ENCODE assay signal across 11 cellular contexts in the genomic region with DNA sequence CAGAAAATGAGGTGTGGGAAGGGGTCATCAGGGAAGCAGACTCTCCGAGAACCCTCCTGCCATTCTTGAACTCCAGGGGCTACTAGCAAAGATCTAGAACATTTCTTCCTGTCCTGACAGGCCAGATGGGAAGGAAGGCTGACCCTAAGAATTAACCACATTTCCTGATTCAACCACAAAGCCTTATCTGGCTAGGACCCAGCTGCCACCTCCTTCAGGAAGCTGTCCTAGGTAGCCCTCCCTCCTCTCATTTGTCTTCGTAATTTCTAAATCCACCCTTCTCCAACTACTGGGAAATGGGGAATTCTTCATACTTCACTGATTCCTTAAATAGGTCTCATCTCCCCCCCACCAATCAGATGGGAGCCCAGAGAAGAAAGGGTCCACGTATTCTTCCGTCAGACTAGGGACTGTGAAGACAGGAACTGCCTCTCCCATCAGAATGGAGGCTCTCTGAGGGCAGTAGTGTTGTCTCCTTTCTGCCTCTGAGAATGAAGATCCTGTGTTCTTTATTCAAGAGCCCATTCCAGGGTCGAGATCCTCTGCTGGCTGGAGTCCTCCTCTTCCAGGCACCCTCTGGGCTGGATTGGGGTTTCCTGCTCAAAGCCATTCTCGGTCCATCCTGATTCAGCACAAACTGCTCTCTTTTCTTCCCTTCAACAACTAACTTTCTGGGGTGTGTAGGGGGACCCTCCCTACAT. TPM values are rescaled to one million over a fixed set of nuclear protein-coding genes. Genes with fewer than 3 reads are reported as not detected.
DNase-seq lines count a peak whose midpoint lies in the region; ATAC-seq and TF ChIP-seq lines count a peak whose summit lies in the region.
"Had no signal": no experiment of that assay in that cellular context is flagged by ENCODE, and none has a peak within 500 bp of the region (broad histone marks: within the 10 kb centered on the region; RNA-seq: fewer than 3 reads in every experiment).

No MANE protein-coding gene starts in this region.

- no peak overlapping the region for H3K27ac ChIP-seq in GM23338 (ENCODE audit: low read depth)
- H3K27ac ChIP-seq: cardiac muscle cell, thyroid gland had no signal

- CTCF ChIA-PET in activated CD8-positive, alpha-beta T cell treated with anti-CD3 and anti-CD28 coated beads for 36 hours (lab: Charles Lee): interaction anchor here (0.6 to 4.6 kb wide), 3 partner anchors 11 to 307 kb away, joined by 3 to 24 read pairs (median 9); no protein-coding TSS in a partner anchor

- H3K4me1 Mint-ChIP-seq in GM23338 (peaks cover 64% of the 10 kb centered on the region), chondrocyte (ENCODE audit: low read depth) (peaks cover 36% of the 10 kb centered on the region), neural crest cell (peaks cover 45% of the 10 kb centered on the region)
- H3K4me1 Mint-ChIP-seq in activated CD8-positive, alpha-beta T cell treated with anti-CD3 and anti-CD28 coated beads for 36 hours (ENCODE audit: low read depth): peaks cover 22% of the 10 kb centered on the region

- peaks cover 31% of the 10 kb centered on the region for H3K4me1 ChIP-seq in GM23338 (ENCODE audit: insufficient read depth)

- no peak overlapping the region for H3K27ac Mint-ChIP-seq in GM23338
- no peak overlapping the region for H3K27ac Mint-ChIP-seq in chondrocyte (ENCODE audit: unreplicated experiment)
- no peak overlapping the region for H3K27ac Mint-ChIP-seq in neural crest cell (ENCODE audit: unreplicated experiment)
- H3K27ac Mint-ChIP-seq in activated CD8-positive, alpha-beta T cell treated with anti-CD3 and anti-CD28 coated beads for 36 hours: no peak overlapping the region

- DNase-seq in GM23338 (ENCODE audit: low spot score) (peak; percentile 55), NOMO-1 (lab: John Stamatoyannopoulos, UW; ENCODE audit: unreplicated experiment in 2 of 2) (peak; percentile 28 to 49), chondrocyte (ENCODE audit: low spot score) (no peak), neural crest cell (ENCODE audit: low read depth, low spot score) (no peak), GM03348 (ENCODE audit: low spot score) (no peak), T1000 (lab: John Stamatoyannopoulos, UW) (no peak)
- DNase-seq in activated CD8-positive, alpha-beta T cell treated with anti-CD3 and anti-CD28 coated beads for 36 hours: no peak
- DNase-seq: NCI-H1436, thyroid gland had no signal

- H3F3A ChIP-seq in GM23338 (replicated peaks; ENCODE audit: low read depth): no peaks in the 10 kb centered on the region; the same call in 1 of the 2 replicates

- H4K20me1 ChIP-seq in GM23338 (replicated peaks; ENCODE audit: insufficient read depth): no peaks in the 10 kb centered on the region

- peak overlapping the region; percentile 69 for H3K4me3 ChIP-seq in GM23338
- H3K4me3 ChIP-seq: cardiac muscle cell had no signal

- peaks cover 38% of the 10 kb centered on the region for H3K27me3 ChIP-seq in GM23338 (ENCODE audit: insufficient read depth)

- H2AFZ ChIP-seq in GM23338: 0 out of 2 replicates have a peak overlapping the region, but pooled peaks have one; percentile 33

- ATAC-seq in GM23338 (no peak), HG02973 (IDR thresholded peaks at IDR 0.05; ENCODE audit: unreplicated experiment) (no peak)
- ATAC-seq in activated CD8-positive, alpha-beta T cell treated with anti-CD3 and anti-CD28 coated beads for 36 hours: no peak

- H3K9me2 ChIP-seq in GM23338 (ENCODE audit: insufficient read depth): no peaks in the 10 kb centered on the region

- no peaks in the 10 kb centered on the region for H3K79me2 ChIP-seq in GM23338 (replicated peaks; ENCODE audit: insufficient read depth)

- no peaks in the 10 kb centered on the region for H3K9me3 Mint-ChIP-seq in GM23338
- no peaks in the 10 kb centered on the region for H3K9me3 Mint-ChIP-seq in chondrocyte (ENCODE audit: low read depth)
- no peaks in the 10 kb centered on the region for H3K9me3 Mint-ChIP-seq in neural crest cell
- no peaks in the 10 kb centered on the region for H3K9me3 Mint-ChIP-seq in activated CD8-positive, alpha-beta T cell treated with anti-CD3 and anti-CD28 coated beads for 36 hours

- H3K4me2 ChIP-seq in GM23338: peak overlapping the region; percentile 53

- H3K27me3 Mint-ChIP-seq in GM23338 (ENCODE audit: insufficient read depth, low read depth, poor library complexity) (peaks cover 37% of the 10 kb centered on the region), chondrocyte (ENCODE audit: low read depth) (no peaks in the 10 kb centered on the region), neural crest cell (ENCODE audit: low read depth) (peaks cover 16% of the 10 kb centered on the region)
- H3K27me3 Mint-ChIP-seq in activated CD8-positive, alpha-beta T cell treated with anti-CD3 and anti-CD28 coated beads for 36 hours: peaks cover 23% of the 10 kb centered on the region

- POLR2A ChIA-PET in activated CD8-positive, alpha-beta T cell treated with anti-CD3 and anti-CD28 coated beads for 36 hours (lab: Charles Lee): interaction anchor here (0.6 kb wide), 1 partner anchor 13 kb away, joined by 3 read pairs; no protein-coding TSS in a partner anchor

- H3K36me3 ChIP-seq in GM23338 (ENCODE audit: insufficient read depth): no peaks in the 10 kb centered on the region
- H3K36me3 ChIP-seq: cardiac muscle cell, thyroid gland had no signal

- H3K4me3 Mint-ChIP-seq in GM23338 (peak overlapping the region; percentile 91), chondrocyte (ENCODE audit: unreplicated experiment) (peak overlapping the region; percentile 10), neural crest cell (peak overlapping the region; percentile 62)
- no peak overlapping the region for H3K4me3 Mint-ChIP-seq in activated CD8-positive, alpha-beta T cell treated with anti-CD3 and anti-CD28 coated beads for 36 hours

- intact Hi-C loops in activated CD8-positive, alpha-beta T cell treated with anti-CD3 and anti-CD28 coated beads for 36 hours (cut with micrococcal nuclease): no loop called here

- TF ChIP-seq CTCF in GM23338 (conservative IDR thresholded peaks at IDR 0.05; ENCODE audit: low read depth in 2 of 2): no peak
- no peak for TF ChIP-seq CTCF in chondrocyte (IDR thresholded peaks at IDR 0.05)
- TF ChIP-seq CTCF in neural crest cell (conservative IDR thresholded peaks at IDR 0.05): no peak
- no peak for TF ChIP-seq CTCF in activated CD8-positive, alpha-beta T cell treated with anti-CD3 and anti-CD28 coated beads for 36 hours (IDR thresholded peaks at IDR 0.05)

- no peaks in the 10 kb centered on the region for H3K36me3 Mint-ChIP-seq in GM23338 (ENCODE audit: low read depth)
- H3K36me3 Mint-ChIP-seq in chondrocyte (ENCODE audit: low read depth): no peaks in the 10 kb centered on the region
- no peaks in the 10 kb centered on the region for H3K36me3 Mint-ChIP-seq in neural crest cell (ENCODE audit: low read depth)
- peaks cover 4% of the 10 kb centered on the region for H3K36me3 Mint-ChIP-seq in activated CD8-positive, alpha-beta T cell treated with anti-CD3 and anti-CD28 coated beads for 36 hours (ENCODE audit: low read depth)

TF ChIP-seq in GM23338, 12 proteins besides CTCF, POLR2A, EP300 and RAD21 (continues in another document):
- no peak for TF ChIP-seq STAT1 (IDR thresholded peaks at IDR 0.05; ENCODE audit: unreplicated experiment)

RNA-seq across cellular contexts. Expression of a gene that starts 2.1 kb away (rescaled TPM):
- total RNA-seq in GM23338 (2014; rRNA removed; shearing (Covaris generic)): 1.3 and 4.7 TPM in 2 replicates
- 0.70 and 0.97 TPM in 2 replicates for polyA plus RNA-seq in GM23338 (2016; fragmentation: Nextera tagmentation; extraction: Ambion mirVana)
- total RNA-seq in chondrocyte: 26.0 to 29.4 TPM (median 27.6 TPM) in 3 replicates
- 26.1 and 28.7 TPM in 2 replicates for total RNA-seq in neural crest cell
- 1 to 10 TPM in 1 of 2 experiments, under 1 TPM in 1; 0.47 to 1.3 TPM for total RNA-seq in activated CD8-positive, alpha-beta T cell treated with anti-CD3 and anti-CD28 coated beads for 36 hours

RNA-seq across cellular contexts. Expression of a gene that starts 22.7 kb away (rescaled TPM):
- 10.1 and 10.5 TPM in 2 replicates for total RNA-seq in GM23338 (2014; rRNA removed; shearing (Covaris generic))
- 1.9 and 2.1 TPM in 2 replicates for polyA plus RNA-seq in GM23338 (2016; fragmentation: Nextera tagmentation; extraction: Ambion mirVana)
- total RNA-seq in chondrocyte (75.4 to 84.2 TPM (median 79.3 TPM) in 3 replicates), neural crest cell (67.1 and 68.8 TPM in 2 replicates)
- total RNA-seq in activated CD8-positive, alpha-beta T cell treated with anti-CD3 and anti-CD28 coated beads for 36 hours: 10 to 100 TPM; 52.4 to 56.4 TPM

RNA-seq across cellular contexts. Expression of a gene that starts 32.7 kb away (rescaled TPM):
- total RNA-seq in GM23338 (2014; rRNA removed; shearing (Covaris generic)): 11.4 and 15.9 TPM in 2 replicates
- 12.0 and 13.2 TPM in 2 replicates for polyA plus RNA-seq in GM23338 (2016; fragmentation: Nextera tagmentation; extraction: Ambion mirVana)
- total RNA-seq in chondrocyte (28.9 to 38.0 TPM (median 31.1 TPM) in 3 replicates), neural crest cell (21.6 and 24.6 TPM in 2 replicates)
- 1 to 10 TPM; 6.0 to 7.7 TPM for total RNA-seq in activated CD8-positive, alpha-beta T cell treated with anti-CD3 and anti-CD28 coated beads for 36 hours

RNA-seq across cellular contexts. Expression of a gene that starts 38.0 kb away (rescaled TPM):
- total RNA-seq in GM23338 (2014; rRNA removed; shearing (Covaris generic)): not detected in 2 replicates
- polyA plus RNA-seq in GM23338 (2016; fragmentation: Nextera tagmentation; extraction: Ambion mirVana): 0.19 TPM in 1 of 2 replicates, not detected in the other
- total RNA-seq in chondrocyte (0.85 to 5.5 TPM (median 1.3 TPM) in 3 replicates), neural crest cell (not detected in 2 replicates)
- under 1 TPM in 1 of 2 experiments, not detected in 1; 0.34 TPM for total RNA-seq in activated CD8-positive, alpha-beta T cell treated with anti-CD3 and anti-CD28 coated beads for 36 hours

Comparison
In these comparisons a context has a peak if more than half of its experiments do, and no peak if none do; other contexts are left out.
1. DNase-seq: peak in GM23338 (single experiment) and NOMO-1 (2 of 2); none in chondrocyte (single experiment), neural crest cell (single experiment), GM03348 (single experiment), T1000 (single experiment) and activated CD8-positive, alpha-beta T cell treated with anti-CD3 and anti-CD28 coated beads for 36 hours (single experiment).